ENCODE assay signal across 1 cellular context in genomic region chr22:47022475-47022874, GRCh38.
TF ChIP-seq lines count a peak whose summit lies in the region.

No MANE protein-coding gene starts in this region.

TF ChIP-seq in H1, 55 proteins besides CTCF, POLR2A, EP300 and RAD21:
- no peak for TF ChIP-seq CBX5 (IDR thresholded peaks at IDR 0.05; ENCODE audit: low read depth, low read length)
- TF ChIP-seq SP2 (IDR thresholded peaks at IDR 0.05; ENCODE audit: low read length): no peak
TF ChIP-seq in H1: peak in this region for 0.
